8 cellular contexts compared by ENCODE assay signal in the genomic region with DNA sequence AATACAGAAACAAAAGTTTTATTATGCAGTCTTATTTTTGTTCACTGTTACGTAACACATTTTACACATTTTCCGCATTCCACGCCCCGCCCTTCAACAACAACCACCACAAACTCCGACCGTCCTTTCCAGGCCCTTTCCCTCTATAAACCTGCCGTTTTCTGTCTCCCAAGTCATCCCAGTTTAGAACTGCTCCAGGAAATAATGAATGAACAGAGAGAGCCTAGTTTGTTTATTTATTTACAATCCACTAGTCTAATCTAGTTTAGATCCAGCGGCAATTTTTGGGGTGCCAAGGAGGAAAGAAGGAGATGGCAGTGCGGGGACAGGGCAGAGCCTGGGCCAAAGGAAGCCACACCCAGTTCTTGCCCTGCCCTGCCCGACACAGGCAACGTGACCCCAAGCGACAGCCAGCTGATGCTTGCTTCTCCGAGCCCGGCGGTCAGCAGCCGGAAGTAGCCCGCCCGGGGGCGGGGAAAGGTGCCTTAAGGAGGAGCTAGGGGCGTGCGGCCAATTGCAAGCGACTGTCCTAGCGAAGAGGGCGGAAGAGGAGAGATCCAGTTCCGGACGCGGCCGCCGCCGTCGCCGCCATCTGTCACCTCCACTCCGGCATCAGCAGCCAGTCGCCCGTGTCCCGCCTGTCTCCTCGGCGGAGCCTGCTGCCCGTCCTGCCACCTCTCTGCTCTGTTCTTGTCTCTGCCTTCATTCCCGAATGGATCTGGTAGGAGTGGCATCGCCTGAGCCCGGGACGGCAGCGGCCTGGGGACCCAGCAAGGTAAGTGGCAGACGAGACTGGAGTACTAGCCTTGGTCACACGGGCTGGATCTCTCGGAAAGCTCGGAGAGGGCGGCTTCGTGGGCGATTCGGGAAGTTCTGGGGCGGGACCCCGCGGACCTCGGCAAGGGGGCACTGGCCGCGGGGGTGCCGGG. TPM values are rescaled to one million over a fixed set of nuclear protein-coding genes. Genes with fewer than 3 reads are reported as not detected.
A peak's percentile ranks its signal among the peaks of the same experiment; 100 is the strongest.
DNase-seq lines count a peak whose midpoint lies in the region; ATAC-seq, FAIRE-seq and TF ChIP-seq lines count a peak whose summit lies in the region.

A gene with protein sequence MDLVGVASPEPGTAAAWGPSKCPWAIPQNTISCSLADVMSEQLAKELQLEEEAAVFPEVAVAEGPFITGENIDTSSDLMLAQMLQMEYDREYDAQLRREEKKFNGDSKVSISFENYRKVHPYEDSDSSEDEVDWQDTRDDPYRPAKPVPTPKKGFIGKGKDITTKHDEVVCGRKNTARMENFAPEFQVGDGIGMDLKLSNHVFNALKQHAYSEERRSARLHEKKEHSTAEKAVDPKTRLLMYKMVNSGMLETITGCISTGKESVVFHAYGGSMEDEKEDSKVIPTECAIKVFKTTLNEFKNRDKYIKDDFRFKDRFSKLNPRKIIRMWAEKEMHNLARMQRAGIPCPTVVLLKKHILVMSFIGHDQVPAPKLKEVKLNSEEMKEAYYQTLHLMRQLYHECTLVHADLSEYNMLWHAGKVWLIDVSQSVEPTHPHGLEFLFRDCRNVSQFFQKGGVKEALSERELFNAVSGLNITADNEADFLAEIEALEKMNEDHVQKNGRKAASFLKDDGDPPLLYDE (plus strand): TSS at position 560 of the 929 bp plus-strand sequence. CDS start 153 bp downstream, at position 713.

- TF ChIP-seq CTCF in H1 (IDR thresholded peaks at IDR 0.05; ENCODE audit: control extremely low read depth in 1 of 3, insufficient read depth in 1 of 3, low read depth in 1 of 3, low read length in 3 of 3), result no peak

- H4K5ac ChIP-seq in H1 (ENCODE audit: insufficient read length, low read depth, low read length), result no peak within 1 kb of the TSS

- H2AFZ ChIP-seq in H1 (ENCODE audit: low read length) (peak within 1 kb of the TSS; percentile 69), mesenchymal stem cell (ENCODE audit: low read depth, low read length) (peak within 1 kb of the TSS; percentile 89)

- peaks cover 0 to 34% of the 10 kb centered on the region in 2 experiments; a peak in 3 of 4 replicates for H3K79me2 ChIP-seq in H1 (ENCODE audit: control insufficient read depth in 1 of 2, insufficient read depth in 2 of 2, low read length in 2 of 2)

- DNase-seq in COLO829 (ENCODE audit: low spot score) (peak; percentile 96), HTR-8/SVneo (ENCODE audit: insufficient read length, low spot score) (peak; percentile 90), NOMO-1 treated with dmso at 0.1 percent for 144 hours (lab: John Stamatoyannopoulos, UW; ENCODE audit: unreplicated experiment) (peak; percentile 99), H1 (ENCODE audit: low read depth in 1 of 2, low spot score in 2 of 2) (peak; percentile 90 to 96), mesenchymal stem cell (peak; percentile 96)
- peak; percentile 86 to 87 (median 86) for DNase-seq in activated CD8-positive, alpha-beta memory T cell treated with anti-CD3 and anti-CD28 coated beads for 48 hours (ENCODE audit: low read depth in 2 of 3, low spot score in 2 of 3)
- peak; percentile 82 for DNase-seq in stimulated activated CD8-positive, alpha-beta memory T cell treated with anti-CD3 and anti-CD28 coated beads, Interleukin-12 subunit alpha, Interleukin-12 subunit beta, amount 100 ng/mL, for 4 hours (ENCODE audit: low read depth)

- ATAC-seq in GM21367 (IDR thresholded peaks at IDR 0.05; ENCODE audit: unreplicated experiment), result peak; percentile 95

- H3K9ac ChIP-seq in H1 (replicated peaks in 1 of 4; ENCODE audit: extremely low read depth in 1 of 4, low read depth in 3 of 4, low read length in 3 of 4) (peak within 1 kb of the TSS; percentile 46 to 67 (median 58)), mesenchymal stem cell (ENCODE audit: low read length) (peak within 1 kb of the TSS; percentile 100)

- H4K8ac ChIP-seq in H1 (ENCODE audit: extremely low read depth, insufficient read depth, low read length) (peak within 1 kb of the TSS; percentile 66), mesenchymal stem cell (ENCODE audit: low read length) (peak within 1 kb of the TSS; percentile 99)

- H3K14ac ChIP-seq in H1 (ENCODE audit: insufficient read length), result no peak within 1 kb of the TSS
- peak within 1 kb of the TSS; percentile 25 to 99 for H3K14ac ChIP-seq in mesenchymal stem cell (ENCODE audit: low read length in 2 of 2)

- H4K91ac ChIP-seq in H1 (replicated peaks; ENCODE audit: insufficient read length, low read length), result no peak within 1 kb of the TSS
- peak within 1 kb of the TSS; percentile 98 for H4K91ac ChIP-seq in mesenchymal stem cell (ENCODE audit: low read length)

- H3K4me2 ChIP-seq in H1 (ENCODE audit: insufficient read depth in 1 of 2, low read depth in 2 of 2, low read length in 2 of 2) (peak within 1 kb of the TSS; percentile 75 to 79), mesenchymal stem cell (ENCODE audit: low read length, poor library complexity, severe bottlenecking) (peak within 1 kb of the TSS; percentile 86)

- H2BK12ac ChIP-seq in H1 (ENCODE audit: low read depth, low read length), result no peak within 1 kb of the TSS
- peak within 1 kb of the TSS; percentile 32 to 73 for H2BK12ac ChIP-seq in mesenchymal stem cell (ENCODE audit: low read length in 2 of 2)

- H3K9me3 ChIP-seq in H1 (ENCODE audit: insufficient read depth in 2 of 2, low read depth in 1 of 2, low read length in 1 of 2), result no peaks in the 10 kb centered on the region
- H3K9me3 ChIP-seq in mesenchymal stem cell (ENCODE audit: control insufficient read depth, low read length), result no peaks in the 10 kb centered on the region

- H3K23me2 ChIP-seq in H1 (ENCODE audit: low read depth, low read length), result peaks cover 3% of the 10 kb centered on the region; the same call in 1 of the 2 replicates

- CTCF ChIA-PET in H1 (lab: Charles Lee; ENCODE audit: partially characterized antibody), result interaction anchor here (0.5 to 1.5 kb wide), 3 partner anchors 41 to 342 kb away, joined by 3 to 5 read pairs (median 4); no protein-coding TSS in a partner anchor

- H2BK20ac ChIP-seq in H1 (ENCODE audit: low read length), result no peak within 1 kb of the TSS

- H2BK15ac ChIP-seq in H1 (ENCODE audit: low read length), result no peak within 1 kb of the TSS
- H2BK15ac ChIP-seq in mesenchymal stem cell (ENCODE audit: low read depth, poor library complexity, severe bottlenecking), result peak within 1 kb of the TSS; percentile 80

- H3K79me1 ChIP-seq in H1 (ENCODE audit: low read depth, low read length), result no peaks in the 10 kb centered on the region; the same call in 1 of the 2 replicates
- H3K79me1 ChIP-seq in mesenchymal stem cell (replicated peaks; ENCODE audit: low read length, poor library complexity, severe bottlenecking), result no peaks in the 10 kb centered on the region

- H3K4me3 ChIP-seq in H1 (ENCODE audit: extremely low read depth in 1 of 4, insufficient read depth in 2 of 4, low read depth in 3 of 4, low read length in 4 of 4), result peak within 1 kb of the TSS; percentile 82 to 96 (median 95)
- peak within 1 kb of the TSS; percentile 94 to 100 for H3K4me3 ChIP-seq in mesenchymal stem cell (ENCODE audit: insufficient read depth in 1 of 2, low read depth in 1 of 2, low read length in 2 of 2)

- no peaks in the 10 kb centered on the region for H4K20me1 ChIP-seq in H1 (replicated peaks in 1 of 2; ENCODE audit: control insufficient read depth in 1 of 2, insufficient read depth in 2 of 2, low read length in 2 of 2)

- TF ChIP-seq POLR2A in H1 (IDR thresholded peaks at IDR 0.05; ENCODE audit: control extremely low read depth in 1 of 2, low read depth in 2 of 2, low read length in 2 of 2), result peak in 1 of 2 experiments; percentile 48; a peak in 1 of 3 replicates

- peak within 1 kb of the TSS; percentile 27 for H3K56ac ChIP-seq in H1 (replicated peaks; ENCODE audit: insufficient read length, low read depth, low read length)

- no peaks in the 10 kb centered on the region for H3K36me3 ChIP-seq in H1 (ENCODE audit: control insufficient read depth in 2 of 4, insufficient read depth in 4 of 4, low read length in 3 of 4)
- peaks cover 10 to 16% of the 10 kb centered on the region in 2 experiments for H3K36me3 ChIP-seq in mesenchymal stem cell (ENCODE audit: control insufficient read depth in 1 of 2, insufficient read depth in 2 of 2, low read depth in 1 of 2, low read length in 2 of 2)

- 7% methylated on average over 47 of the region's 59 CpGs; no CpG with 5 or more reads in 1 of the 2 experiments for WGBS in H1 (ENCODE audit: extremely low coverage in 1 of 2, insufficient coverage in 1 of 2, insufficient read length in 1 of 2, insufficient replicate concordance in 2 of 2, low coverage in 1 of 2, low lambda C conversion rate in 2 of 2, missing lambda C conversion rate in 1 of 2), 2 experiments
- 4% methylated on average over 53 of the region's 59 CpGs for WGBS in mesenchymal stem cell

- H3K27ac ChIP-seq in H1 (ENCODE audit: low read depth, low read length), result no peak within 1 kb of the TSS
- H3K27ac ChIP-seq in mesenchymal stem cell (ENCODE audit: low read length, poor library complexity, severe bottlenecking), result peak within 1 kb of the TSS; percentile 84

- POLR2A ChIA-PET in H1 (lab: Charles Lee; ENCODE audit: partially characterized antibody), result interaction anchor here (0.6 kb wide), 1 partner anchor 1003 kb away, joined by 3 read pairs; no protein-coding TSS in a partner anchor

- no peak within 1 kb of the TSS for H3K4ac ChIP-seq in H1 (replicated peaks; ENCODE audit: insufficient read length, low read depth, low read length)
- peak within 1 kb of the TSS; percentile 92 to 100 for H3K4ac ChIP-seq in mesenchymal stem cell (ENCODE audit: low read depth in 1 of 2, low read length in 2 of 2)

- H2BK120ac ChIP-seq in H1 (replicated peaks; ENCODE audit: low read depth, low read length), result no peak within 1 kb of the TSS
- H2BK120ac ChIP-seq in mesenchymal stem cell (ENCODE audit: low read depth, low read length), result no peak within 1 kb of the TSS

- no peak within 1 kb of the TSS for H3K18ac ChIP-seq in H1 (ENCODE audit: extremely low read depth, low read length)
- peak within 1 kb of the TSS; percentile 96 to 99 for H3K18ac ChIP-seq in mesenchymal stem cell (ENCODE audit: low read depth in 1 of 2, low read length in 2 of 2)

- H3K23ac ChIP-seq in H1 (ENCODE audit: insufficient read length), result no peak within 1 kb of the TSS
- H3K23ac ChIP-seq in mesenchymal stem cell (ENCODE audit: low read length in 2 of 2), result peak within 1 kb of the TSS; percentile 62 to 90

- no peak for TF ChIP-seq EP300 in H1 (IDR thresholded peaks at IDR 0.05; ENCODE audit: borderline replicate concordance in 1 of 2, low read depth in 2 of 2, low read length in 2 of 2)

- peak within 1 kb of the TSS; percentile 50; the same call in 1 of the 2 replicates for H2BK5ac ChIP-seq in H1 (ENCODE audit: low read depth, low read length)
- H2BK5ac ChIP-seq in mesenchymal stem cell (ENCODE audit: low read depth, low read length, poor library complexity, severe bottlenecking), result peak within 1 kb of the TSS; percentile 15

- H3K27me3 ChIP-seq in H1 (replicated peaks in 1 of 4; ENCODE audit: control insufficient read depth in 3 of 4, extremely low read depth in 1 of 4, insufficient read depth in 3 of 4, low read length in 3 of 4) (no peaks in the 10 kb centered on the region), mesenchymal stem cell (ENCODE audit: control insufficient read depth in 1 of 2, insufficient read depth in 1 of 2, low read length in 2 of 2) (no peaks in the 10 kb centered on the region)

- H3K4me1 ChIP-seq in H1 (replicated peaks in 1 of 4; ENCODE audit: control insufficient read depth in 3 of 4, insufficient read depth in 4 of 4, low read length in 3 of 4), result no peaks in the 10 kb centered on the region
- H3K4me1 ChIP-seq in mesenchymal stem cell (ENCODE audit: control insufficient read depth, insufficient read depth, low read depth, low read length), result peaks cover 7% of the 10 kb centered on the region

- H2AK5ac ChIP-seq in H1 (ENCODE audit: low read depth, low read length) (no peak within 1 kb of the TSS), mesenchymal stem cell (ENCODE audit: low read length, severe bottlenecking) (peak within 1 kb of the TSS; percentile 78)

- no peak for TF ChIP-seq RAD21 in H1 (IDR thresholded peaks at IDR 0.05 in 1 of 2, conservative IDR thresholded peaks at IDR 0.05 in 1 of 2; ENCODE audit: low read depth in 2 of 2, low read length in 2 of 2)

- FAIRE-seq in HTR-8/SVneo (lab: Jason Lieb, UNC) (no peak), H1 (lab: Jason Lieb, UNC) (no peak)

RNA-seq across cellular contexts. Expression of the gene that starts here (rescaled TPM):
- total RNA-seq in H1 (2021; fragmentation: NEBNext Ultra II Directional; extraction: Animal tissue kit (Norgen Biotek cat#: 25700)), result 17.6 and 24.3 TPM in 2 replicates
- polyA plus RNA-seq in H1 (2011; rRNA removed), result 5.8 and 7.5 TPM in 2 replicates
- polyA plus RNA-seq in H1 (2011; cell fraction: cytosol; rRNA removed), result 9.9 TPM
- polyA plus RNA-seq in H1 (2011; cell fraction: nucleus; rRNA removed), result 10.9 TPM
- polyA plus RNA-seq in H1 (2012, experiment 1 of 2), result 14.3 to 27.4 TPM (median 16.7 TPM) in 4 replicates
- polyA plus RNA-seq in H1 (2012, experiment 2 of 2), result 1.3 TPM
- 14.3 TPM for polyA plus RNA-seq in H1 (2013, experiment 1 of 2)
- 13.3 TPM for polyA plus RNA-seq in H1 (2013, experiment 2 of 2)
- polyA minus RNA-seq in H1 (2011; rRNA and poly(A)+ RNA removed), result 12.5 and 13.0 TPM in 2 replicates
- polyA minus RNA-seq in H1 (2011; cell fraction: cytosol; rRNA and poly(A)+ RNA removed), result 15.8 TPM
- 24.1 TPM for polyA minus RNA-seq in H1 (2011; cell fraction: nucleus; rRNA and poly(A)+ RNA removed)
- polyA plus RNA-seq in mesenchymal stem cell (2013, experiment 1 of 2), result 60.4 TPM
- polyA plus RNA-seq in mesenchymal stem cell (2013, experiment 2 of 2), result 58.3 TPM
